ENCODE assay signal across 8 cellular contexts in genomic region chr17:3827124-3827773, GRCh38. TPM values are rescaled to one million over a fixed set of nuclear protein-coding genes. Genes with fewer than 3 reads are reported as not detected.
DNase-seq lines count a peak whose midpoint lies in the region; ATAC-seq, FAIRE-seq and TF ChIP-seq lines count a peak whose summit lies in the region.

No MANE protein-coding gene starts in this region.

- FAIRE-seq in urothelium cell line (lab: Jason Lieb, UNC): no peak

- H2BK5ac ChIP-seq in trophoblast cell (ENCODE audit: low read depth, low read length, poor library complexity): no peak overlapping the region

- H3K27me3 ChIP-seq in left ventricle myocardium inferior (ENCODE audit: low read depth) (no peaks in the 10 kb centered on the region), NT2/D1 (ENCODE audit: insufficient read depth, insufficient read length) (no peaks in the 10 kb centered on the region), trophoblast cell (ENCODE audit: insufficient read depth, low read length) (no peaks in the 10 kb centered on the region)

- ATAC-seq in HG02970 (IDR thresholded peaks at IDR 0.05; ENCODE audit: low FRiP score, unreplicated experiment): no peak

- H2AFZ ChIP-seq in trophoblast cell (ENCODE audit: insufficient read depth, low read length, poor library complexity): no peak overlapping the region

- no peaks in the 10 kb centered on the region for H3K79me2 ChIP-seq in trophoblast cell (ENCODE audit: control insufficient read depth, insufficient read depth, low read length, poor library complexity)

- H3K4me2 ChIP-seq in trophoblast cell (ENCODE audit: low read length): no peak overlapping the region

- no peak overlapping the region for H3K9ac ChIP-seq in NT2/D1 (ENCODE audit: insufficient read length, low read depth)
- H3K9ac ChIP-seq in trophoblast cell (ENCODE audit: low read length): no peak overlapping the region

- H4K8ac ChIP-seq in trophoblast cell (ENCODE audit: low read depth, low read length): no peak overlapping the region

- DNase-seq in left ventricle myocardium inferior: no peak
- DNase-seq in cardiac septum (ENCODE audit: low spot score): no peak
- DNase-seq in NT2/D1 (ENCODE audit: low read depth, low spot score): peak; percentile 39
- DNase-seq in activated T-cell treated with anti-CD3 and anti-CD28 coated beads, Interleukin-2, amount 50 U/mL, for 1 hour: peak; percentile 57
- peak; percentile 85 for DNase-seq in fibroblast of the aortic adventitia (ENCODE audit: low read depth)
- peak; percentile 75 to 91 for DNase-seq in trophoblast cell
- DNase-seq in urothelium cell line (ENCODE audit: low spot score): peak; percentile 11

- H3K4me3 ChIP-seq in left ventricle myocardium inferior: no peak overlapping the region
- H3K4me3 ChIP-seq in NT2/D1 (ENCODE audit: insufficient read length, low read depth): no peak overlapping the region
- no peak overlapping the region for H3K4me3 ChIP-seq in fibroblast of the aortic adventitia (ENCODE audit: low read depth, low read length)
- H3K4me3 ChIP-seq in trophoblast cell (ENCODE audit: low read depth, low read length): no peak overlapping the region

- H3K14ac ChIP-seq in trophoblast cell (ENCODE audit: low read length): no peak overlapping the region

- H3K4me1 ChIP-seq in left ventricle myocardium inferior (peaks cover 25% of the 10 kb centered on the region), NT2/D1 (ENCODE audit: insufficient read depth, insufficient read length) (no peaks in the 10 kb centered on the region), trophoblast cell (ENCODE audit: control insufficient read depth in 1 of 2, insufficient read depth in 2 of 2, low read length in 2 of 2) (no peaks in the 10 kb centered on the region)

- peak; percentile 51 for TF ChIP-seq CTCF in left ventricle myocardium inferior (IDR thresholded peaks at IDR 0.05; ENCODE audit: borderline replicate concordance)
- TF ChIP-seq CTCF in fibroblast of the aortic adventitia (IDR thresholded peaks at IDR 0.05; ENCODE audit: insufficient read depth, low read length): peak; percentile 89

- no peak overlapping the region for H4K91ac ChIP-seq in trophoblast cell (ENCODE audit: low read depth, low read length)

- H2BK120ac ChIP-seq in trophoblast cell (ENCODE audit: insufficient read depth, low read length, poor library complexity): no peak overlapping the region

- no peaks in the 10 kb centered on the region for H3K9me3 ChIP-seq in left ventricle myocardium inferior (replicated peaks)
- H3K9me3 ChIP-seq in NT2/D1 (ENCODE audit: insufficient read depth, low read length): no peaks in the 10 kb centered on the region
- peaks cover 2% of the 10 kb centered on the region for H3K9me3 ChIP-seq in trophoblast cell (ENCODE audit: insufficient read depth, low read depth, low read length)

- H3K23ac ChIP-seq in trophoblast cell (ENCODE audit: low read length): no peak overlapping the region

- H3K4ac ChIP-seq in trophoblast cell (ENCODE audit: low read depth, low read length): no peak overlapping the region

- H4K12ac ChIP-seq in trophoblast cell (ENCODE audit: low read depth, low read length): no peak overlapping the region

- H3K36me3 ChIP-seq in left ventricle myocardium inferior (peaks cover 73% of the 10 kb centered on the region), NT2/D1 (ENCODE audit: insufficient read depth, insufficient read length, low read length) (peaks cover 56% of the 10 kb centered on the region), trophoblast cell (ENCODE audit: control insufficient read depth in 1 of 2, insufficient read depth in 2 of 2, low read length in 2 of 2) (peaks cover 17 to 31% of the 10 kb centered on the region in 2 experiments)

- H2BK12ac ChIP-seq in trophoblast cell (ENCODE audit: low read length): no peak overlapping the region

- no peak overlapping the region for H3K18ac ChIP-seq in trophoblast cell (ENCODE audit: low read length)

- no peak overlapping the region for H3K27ac ChIP-seq in left ventricle myocardium inferior (replicated peaks)
- H3K27ac ChIP-seq in trophoblast cell (ENCODE audit: low read depth, low read length): no peak overlapping the region

- no peak overlapping the region for H2AK5ac ChIP-seq in trophoblast cell (ENCODE audit: low read length)

- no peaks in the 10 kb centered on the region for H3K79me1 ChIP-seq in trophoblast cell (ENCODE audit: low read length)

- no CpG with 5 or more reads among the region's 6 CpGs for WGBS in trophoblast cell (ENCODE audit: extremely low coverage, insufficient coverage, insufficient read length)

- intact Hi-C loops in left ventricle myocardium inferior (cut with micrococcal nuclease): no loop called here
- intact Hi-C loops in cardiac septum (cut with DNase I): no loop called here

RNA-seq across cellular contexts. Expression of gene NCBP3, which starts 18.8 kb away (rescaled TPM):
- total RNA-seq in left ventricle myocardium inferior (18.2 TPM), cardiac septum (32.8 TPM), fibroblast of the aortic adventitia (ENCODE audit: low replicate concordance) (17.1 and 22.9 TPM in 2 replicates)
- 31.8 and 32.8 TPM in 2 replicates for polyA plus RNA-seq in trophoblast cell (2013)

RNA-seq across cellular contexts. Expression of gene ITGAE, which starts 26.3 kb away (rescaled TPM):
- total RNA-seq in left ventricle myocardium inferior: 19.6 TPM
- total RNA-seq in cardiac septum: 20.3 TPM
- total RNA-seq in fibroblast of the aortic adventitia (ENCODE audit: low replicate concordance): 19.7 and 37.4 TPM in 2 replicates
- polyA plus RNA-seq in trophoblast cell (2013): 32.1 and 34.1 TPM in 2 replicates

Comparison
In these comparisons a context has a peak if more than half of its experiments do, and no peak if none do; other contexts are left out.
1. DNase-seq: peak in NT2/D1 (single experiment), activated T-cell treated with anti-CD3 and anti-CD28 coated beads, Interleukin-2, amount 50 U/mL, for 1 hour (single experiment), fibroblast of the aortic adventitia (single experiment), trophoblast cell (2 of 2) and urothelium cell line (single experiment); none in left ventricle myocardium inferior (single experiment) and cardiac septum (single experiment).